In the genomic region with DNA sequence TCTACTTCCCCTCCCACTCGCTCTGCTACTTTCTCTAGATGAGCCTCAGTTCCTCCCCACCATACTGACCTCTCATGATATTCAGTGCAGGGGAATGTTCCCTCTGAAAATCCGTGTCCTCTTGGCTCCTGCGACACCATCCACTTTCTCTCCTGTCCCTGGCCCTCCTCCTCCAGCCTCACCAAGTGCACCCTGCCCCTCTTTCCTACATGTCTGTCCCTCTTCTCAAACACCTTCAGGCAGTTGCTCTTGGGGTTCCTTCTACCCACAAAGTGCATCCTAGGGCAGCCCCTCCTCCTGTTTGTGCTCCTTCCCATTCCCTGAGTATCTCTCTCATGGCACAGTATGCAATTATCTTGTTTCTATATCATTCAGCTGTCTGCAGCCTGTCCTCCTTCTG, we compare ENCODE assay signal across 21 cellular contexts.
A peak's percentile ranks its signal among the peaks of the same experiment; 100 is the strongest.
DNase-seq lines count a peak whose midpoint lies in the region; ATAC-seq, FAIRE-seq and TF ChIP-seq lines count a peak whose summit lies in the region.
"Had no signal": no experiment of that assay in that cellular context is flagged by ENCODE, and none has a peak within 500 bp of the region (broad histone marks: within the 10 kb centered on the region; RNA-seq: fewer than 3 reads in every experiment).

No MANE protein-coding gene starts in this region.

- H3K4me3 ChIP-seq in BLaER1: no peak overlapping the region
- H3K4me3 ChIP-seq in testis: no peak overlapping the region
- H3K4me3 ChIP-seq: GM23248 had no signal

- ATAC-seq in GM21619 (IDR thresholded peaks at IDR 0.05; ENCODE audit: unreplicated experiment): no peak

- WGBS in testis, 2 donors: 78 to 85% methylated on average over 3 of the region's 3 CpGs

- FAIRE-seq in GM12891 (lab: Jason Lieb, UNC): no peak
- FAIRE-seq: GM12892, H1 had no signal

- H3K27ac ChIP-seq in BLaER1 (peak overlapping the region; percentile 60), testis (no peak overlapping the region)
- H3K27ac ChIP-seq: GM23248 had no signal

- no peaks in the 10 kb centered on the region for H3K9me3 ChIP-seq in BLaER1
- no peaks in the 10 kb centered on the region for H3K9me3 ChIP-seq in testis

- TF ChIP-seq POLR2A in testis (IDR thresholded peaks at IDR 0.05): no peak
- no peak for TF ChIP-seq POLR2A in GM12891 (IDR thresholded peaks at IDR 0.05; ENCODE audit: low read depth, low read length)

- H3K27me3 Mint-ChIP-seq in osteocyte (ENCODE audit: unreplicated experiment): no peaks in the 10 kb centered on the region
- H3K27me3 Mint-ChIP-seq: B cell; CD4-positive, alpha-beta memory T cell had no signal

- H3K4me1 ChIP-seq in BLaER1 (peaks cover 49% of the 10 kb centered on the region), testis (no peaks in the 10 kb centered on the region)

- intact Hi-C loops in testis (cut with DNase I; ENCODE audit: low total_unique reads): no loop called here

- H4K20me1 ChIP-seq in BLaER1: no peaks in the 10 kb centered on the region

- no peaks in the 10 kb centered on the region for H3K4me1 Mint-ChIP-seq in osteocyte (ENCODE audit: unreplicated experiment)
- H3K4me1 Mint-ChIP-seq: B cell; CD4-positive, alpha-beta memory T cell had no signal

- 0 out of 2 replicates have a peak overlapping the region, but pooled peaks have one; percentile 53 for H3K9ac ChIP-seq in BLaER1
- H3K9ac ChIP-seq: GM23248 had no signal

- no peak overlapping the region for H3K4me3 Mint-ChIP-seq in osteocyte (ENCODE audit: unreplicated experiment)
- H3K4me3 Mint-ChIP-seq: B cell; CD4-positive, alpha-beta memory T cell had no signal

- H3K4me2 ChIP-seq in BLaER1: peak overlapping the region; percentile 80

- no peaks in the 10 kb centered on the region for H3K27me3 ChIP-seq in BLaER1
- H3K27me3 ChIP-seq in testis: no peaks in the 10 kb centered on the region

- peaks cover 7% of the 10 kb centered on the region for H3K9me3 Mint-ChIP-seq in osteocyte (ENCODE audit: unreplicated experiment)

- H3K36me3 Mint-ChIP-seq in osteocyte (ENCODE audit: unreplicated experiment): no peaks in the 10 kb centered on the region
- H3K36me3 Mint-ChIP-seq: CD4-positive, alpha-beta memory T cell had no signal

- H3K27ac Mint-ChIP-seq in osteocyte (ENCODE audit: unreplicated experiment): no peak overlapping the region
- H3K27ac Mint-ChIP-seq: B cell; CD4-positive, alpha-beta memory T cell had no signal

- peak; percentile 10 for DNase-seq in activated CD8-positive, alpha-beta memory T cell treated with anti-CD3 and anti-CD28 coated beads, Interleukin-2, amount 50 U/mL, for 48 hours
- no peak for DNase-seq in activated CD8-positive, alpha-beta memory T cell treated with anti-CD3 and anti-CD28 coated beads, Interleukin-2, amount 50 U/mL, for 4 hours
- DNase-seq in ecto neural progenitor cell (ENCODE audit: low spot score): peak; percentile 13
- peak; percentile 49 for DNase-seq in osteocyte (ENCODE audit: extremely low spot score, unreplicated experiment)
- DNase-seq in testis: no peak
- DNase-seq in GM12891 (ENCODE audit: insufficient read length, low spot score): no peak
- DNase-seq: C1 segment of cervical spinal cord; Calu3; CD4-positive, alpha-beta memory T cell; COR-L47; DMS53; DMS79 treated with DMSO at 0.1 percent for 48 hours; GF-D8; GM23248; H7; HCEC 1CT had no signal

- no peaks in the 10 kb centered on the region for H3K36me3 ChIP-seq in BLaER1
- no peaks in the 10 kb centered on the region for H3K36me3 ChIP-seq in testis (ENCODE audit: low read depth, missing control alignments)

- TF ChIP-seq CTCF in osteocyte (IDR thresholded peaks at IDR 0.05): no peak
- TF ChIP-seq CTCF in testis (IDR thresholded peaks at IDR 0.05): no peak

TF ChIP-seq in GM12891, 5 proteins besides CTCF, POLR2A, EP300 and RAD21:
- TF ChIP-seq PAX5 (IDR thresholded peaks at IDR 0.05; ENCODE audit: insufficient read depth, low read length, severe bottlenecking): no peak
- no peak for TF ChIP-seq SPI1 (IDR thresholded peaks at IDR 0.05; ENCODE audit: low read depth, low read length)
- no peak for TF ChIP-seq POU2F2 (IDR thresholded peaks at IDR 0.05; ENCODE audit: low read depth, low read length)
- no peak for TF ChIP-seq POLR2AphosphoS5 (IDR thresholded peaks at IDR 0.05; ENCODE audit: low read depth, low read length)
- TF ChIP-seq TAF1 (IDR thresholded peaks at IDR 0.05; ENCODE audit: low read depth, low read length): no peak

Comparison
In these comparisons a context has a peak if more than half of its experiments do, and no peak if none do; other contexts are left out.
1. DNase-seq: peak in activated CD8-positive, alpha-beta memory T cell treated with anti-CD3 and anti-CD28 coated beads, Interleukin-2, amount 50 U/mL, for 48 hours (single experiment), ecto neural progenitor cell (single experiment) and osteocyte (single experiment); none in activated CD8-positive, alpha-beta memory T cell treated with anti-CD3 and anti-CD28 coated beads, Interleukin-2, amount 50 U/mL, for 4 hours (single experiment), testis (single experiment) and GM12891 (single experiment).